Comparison of ENCODE assay signal across 15 cellular contexts in the genomic region with DNA sequence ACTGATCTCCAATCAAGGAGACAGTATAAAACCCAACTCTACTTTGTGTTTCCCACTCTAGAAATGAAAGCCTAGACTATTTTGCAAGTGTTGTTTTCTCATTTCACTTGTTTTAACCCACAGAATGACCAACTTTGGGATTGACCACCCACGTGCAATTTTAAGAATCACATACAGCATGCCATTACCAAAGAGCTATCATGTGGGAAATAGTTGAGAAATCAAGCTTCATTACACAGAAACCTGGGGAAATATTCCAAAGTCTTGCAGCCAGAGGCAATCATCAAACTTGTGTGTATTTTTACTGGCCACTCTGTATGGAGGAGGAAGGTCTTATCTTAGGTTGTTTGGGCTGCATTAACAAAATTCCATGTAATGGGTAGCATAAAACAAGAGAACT.
DNase-seq lines count a peak whose midpoint lies in the region; ATAC-seq and TF ChIP-seq lines count a peak whose summit lies in the region.
"Had no signal": no experiment of that assay in that cellular context is flagged by ENCODE, and none has a peak within 500 bp of the region (broad histone marks: within the 10 kb centered on the region; RNA-seq: fewer than 3 reads in every experiment).

No MANE protein-coding gene starts in this region.

- H3K36me3 ChIP-seq in adipocyte (ENCODE audit: control insufficient read depth, insufficient read depth, low read length, severe bottlenecking) = no peaks in the 10 kb centered on the region
- H3K36me3 ChIP-seq in upper lobe of left lung = no peaks in the 10 kb centered on the region

- H3K9ac ChIP-seq in adipocyte (ENCODE audit: low read length) = no peak overlapping the region

- DNase-seq in adipocyte (ENCODE audit: low read depth) (peak; percentile 3), fibroblast of gingiva (ENCODE audit: low read depth) (peak; percentile 61), iris pigment epithelial cell (ENCODE audit: low read depth) (peak; percentile 4), stromal cell of bone marrow (ENCODE audit: low read depth) (peak; percentile 16), superior temporal gyrus (ENCODE audit: extremely low spot score) (no peak), NCI-H2107 (lab: John Stamatoyannopoulos, UW) (no peak), upper lobe of left lung (no peak)
- DNase-seq: ACHN; AML-193; Caco-2; CD4-positive, alpha-beta T cell; HCEC 1CT had no signal

- H3K27ac ChIP-seq in upper lobe of left lung = no peak overlapping the region
- H3K27ac ChIP-seq: C4-2B had no signal

- ATAC-seq in upper lobe of left lung (ENCODE audit: low FRiP score in 2 of 2) = no peak
- ATAC-seq: GM23338, HepG2 had no signal

- no peak for TF ChIP-seq CTCF in upper lobe of left lung (IDR thresholded peaks at IDR 0.05)

- no peaks in the 10 kb centered on the region for H3K9me3 ChIP-seq in adipocyte (ENCODE audit: control insufficient read depth, low read length)
- no peaks in the 10 kb centered on the region for H3K9me3 ChIP-seq in upper lobe of left lung
- H3K9me3 ChIP-seq: Caco-2 had no signal

- TF ChIP-seq EP300 in upper lobe of left lung (IDR thresholded peaks at IDR 0.05) = no peak

- H3K4me1 ChIP-seq in adipocyte (ENCODE audit: control insufficient read depth, insufficient read depth, low read length) = no peaks in the 10 kb centered on the region
- H3K4me1 ChIP-seq in upper lobe of left lung = no peaks in the 10 kb centered on the region
- H3K4me1 ChIP-seq: Caco-2 had no signal

- H3K4me3 ChIP-seq in adipocyte (ENCODE audit: low read length) (no peak overlapping the region), upper lobe of left lung (no peak overlapping the region)
- H3K4me3 ChIP-seq: GM23338 had no signal

- 66 to 74% methylated on average over 1 of the region's 1 CpG for WGBS in upper lobe of left lung, 2 donors

- H3K27me3 ChIP-seq in adipocyte (replicated peaks; ENCODE audit: control insufficient read depth, insufficient read depth, low read length) (no peaks in the 10 kb centered on the region), upper lobe of left lung (no peaks in the 10 kb centered on the region)

- no peak for TF ChIP-seq POLR2A in upper lobe of left lung (IDR thresholded peaks at IDR 0.05)

Comparison
In these comparisons a context has a peak if more than half of its experiments do, and no peak if none do; other contexts are left out.
1. DNase-seq: peak in adipocyte (single experiment), fibroblast of gingiva (single experiment), iris pigment epithelial cell (single experiment) and stromal cell of bone marrow (single experiment); none in superior temporal gyrus (single experiment), NCI-H2107 (single experiment) and upper lobe of left lung (0 of 2).